In the genomic region with DNA sequence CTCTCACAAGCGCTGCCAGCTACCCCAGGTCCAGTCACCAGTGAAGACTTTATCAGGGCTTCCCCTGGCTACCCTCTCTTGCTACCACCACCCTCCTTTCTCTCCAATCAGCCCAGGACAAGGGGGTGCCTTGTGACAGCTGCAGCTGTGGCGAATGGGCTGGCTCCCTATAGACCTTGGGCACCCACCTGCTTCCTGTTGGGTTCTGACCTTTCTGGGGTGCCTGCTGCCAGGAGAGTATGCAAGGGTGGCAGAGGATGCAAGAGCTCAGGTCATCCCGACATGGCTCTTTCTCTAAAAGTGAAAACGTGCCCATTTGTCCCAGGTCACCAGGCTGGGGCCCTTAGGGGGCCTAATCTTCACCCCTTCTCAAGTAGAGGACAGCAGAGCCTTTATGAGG, we compare ENCODE assay signal across 20 cellular contexts. TPM values are rescaled to one million over a fixed set of nuclear protein-coding genes. Genes with fewer than 3 reads are reported as not detected.
DNase-seq lines count a peak whose midpoint lies in the region; ATAC-seq and TF ChIP-seq lines count a peak whose summit lies in the region.
"Had no signal": no experiment of that assay in that cellular context is flagged by ENCODE, and none has a peak within 500 bp of the region (broad histone marks: within the 10 kb centered on the region; RNA-seq: fewer than 3 reads in every experiment).

No MANE protein-coding gene starts in this region.

- H4K8ac ChIP-seq in mesendoderm (ENCODE audit: low read depth, low read length) (no peak overlapping the region), trophoblast cell (ENCODE audit: low read depth, low read length) (no peak overlapping the region)

- H3K36me3 Mint-ChIP-seq in GM23338 (ENCODE audit: low read depth) (no peaks in the 10 kb centered on the region), brain (no peaks in the 10 kb centered on the region)
- H3K36me3 Mint-ChIP-seq: IgD-negative memory B cell had no signal

- H3K9me3 Mint-ChIP-seq in GM23338 (no peaks in the 10 kb centered on the region; the same call in 2 of the 3 replicates), brain (peaks cover 0 to 4% (median 0%) of the 10 kb centered on the region in 5 experiments)
- H3K9me3 Mint-ChIP-seq: IgD-negative memory B cell had no signal

- H2BK15ac ChIP-seq in mesendoderm (replicated peaks; ENCODE audit: low read depth): no peak overlapping the region

- H3K23ac ChIP-seq in mesendoderm (ENCODE audit: low read length) (no peak overlapping the region), trophoblast cell (ENCODE audit: low read length) (no peak overlapping the region)

- H3K79me1 ChIP-seq in mesendoderm (ENCODE audit: low read length): no peaks in the 10 kb centered on the region
- peaks cover 13% of the 10 kb centered on the region for H3K79me1 ChIP-seq in trophoblast cell (ENCODE audit: low read length)

- no peak overlapping the region for H2AK5ac ChIP-seq in mesendoderm (ENCODE audit: low read length)
- H2AK5ac ChIP-seq in trophoblast cell (ENCODE audit: low read length): no peak overlapping the region

- H3K9me2 ChIP-seq in GM23338 (ENCODE audit: insufficient read depth): no peaks in the 10 kb centered on the region

- H3K4me3 Mint-ChIP-seq in GM23338 (no peak overlapping the region), brain (peak overlapping the region in 2 of 5 experiments; percentile 35 to 51)

- H3K14ac ChIP-seq in trophoblast cell (ENCODE audit: low read length): no peak overlapping the region

- peak overlapping the region; percentile 12 for H4K91ac ChIP-seq in trophoblast cell (ENCODE audit: low read depth, low read length)

- DNase-seq in GM23338 (ENCODE audit: low spot score): no peak
- DNase-seq in mesendoderm: no peak
- no peak for DNase-seq in trophoblast cell
- no peak for DNase-seq in dedifferentiated amniotic fluid mesenchymal stem cell (ENCODE audit: extremely low spot score)
- DNase-seq in T-helper 1 cell: no peak
- DNase-seq: GDM1; GOT3; Kasumi-1; NCI-H1105 treated with DMSO at 0.1 percent for 48 hours; NCI-H187; NCI-H345; NK-92 treated with Interleukin-12 subunit alpha and Interleukin-12 subunit beta, amount 100 ng/mL, for 24 hours; RPMI8226 had no signal

- no peak overlapping the region; the same call in 1 of the 2 replicates for H3K4me3 ChIP-seq in GM23338
- no peak overlapping the region for H3K4me3 ChIP-seq in mesendoderm (ENCODE audit: low read length)
- no peak overlapping the region for H3K4me3 ChIP-seq in trophoblast cell (ENCODE audit: low read depth, low read length)
- H3K4me3 ChIP-seq: GM12878, SJCRH30 had no signal

- peaks cover 3% of the 10 kb centered on the region for H3K9me3 ChIP-seq in trophoblast cell (ENCODE audit: insufficient read depth, low read depth, low read length)
- H3K9me3 ChIP-seq: SJCRH30 had no signal

- H3K4ac ChIP-seq in mesendoderm (ENCODE audit: low read depth, low read length): no peak overlapping the region
- H3K4ac ChIP-seq in trophoblast cell (ENCODE audit: low read depth, low read length): no peak overlapping the region

- H4K20me1 ChIP-seq in GM23338 (replicated peaks; ENCODE audit: insufficient read depth): no peaks in the 10 kb centered on the region

- H3K9ac ChIP-seq in mesendoderm (ENCODE audit: low read length): no peak overlapping the region
- no peak overlapping the region for H3K9ac ChIP-seq in trophoblast cell (ENCODE audit: low read length)

- H2AFZ ChIP-seq in GM23338 (peak overlapping the region; percentile 30; the same call in 1 of the 2 replicates), trophoblast cell (ENCODE audit: insufficient read depth, low read length, poor library complexity) (no peak overlapping the region)

- H3K27ac Mint-ChIP-seq in GM23338: peak overlapping the region; percentile 89; the same call in 1 of the 2 replicates
- H3K27ac Mint-ChIP-seq in brain: peak overlapping the region; percentile 73 to 98 (median 87)

- TF ChIP-seq CTCF in GM23338 (conservative IDR thresholded peaks at IDR 0.05; ENCODE audit: low read depth in 2 of 2) (no peak), brain (conservative IDR thresholded peaks at IDR 0.05) (no peak)

- H4K5ac ChIP-seq in mesendoderm (ENCODE audit: low read length): no peak overlapping the region

- peaks cover 15% of the 10 kb centered on the region for H3K27me3 ChIP-seq in GM23338 (ENCODE audit: insufficient read depth)
- no peaks in the 10 kb centered on the region for H3K27me3 ChIP-seq in mesendoderm (ENCODE audit: insufficient read depth, low read length, poor library complexity)
- no peaks in the 10 kb centered on the region for H3K27me3 ChIP-seq in trophoblast cell (ENCODE audit: insufficient read depth, low read length)

- WGBS in mesendoderm (ENCODE audit: extremely low coverage, insufficient coverage, low lambda C conversion rate): no CpG with 5 or more reads among the region's 4 CpGs
- no CpG with 5 or more reads among the region's 4 CpGs for WGBS in trophoblast cell (ENCODE audit: extremely low coverage, insufficient coverage, insufficient read length)

- H3K27me3 Mint-ChIP-seq in GM23338 (ENCODE audit: insufficient read depth, low read depth, poor library complexity): peaks cover 23% of the 10 kb centered on the region
- peaks cover 6% of the 10 kb centered on the region for H3K27me3 Mint-ChIP-seq in brain

- H2BK120ac ChIP-seq in mesendoderm (ENCODE audit: low read depth, low read length) (no peak overlapping the region), trophoblast cell (ENCODE audit: insufficient read depth, low read length, poor library complexity) (no peak overlapping the region)

- H3K4me1 Mint-ChIP-seq in GM23338 (peaks cover 57% of the 10 kb centered on the region), brain (peaks cover 100% of the 10 kb centered on the region)

- no peak overlapping the region for H2BK12ac ChIP-seq in trophoblast cell (ENCODE audit: low read length)

- H2BK5ac ChIP-seq in mesendoderm (ENCODE audit: low read length) (no peak overlapping the region), trophoblast cell (ENCODE audit: low read depth, low read length, poor library complexity) (no peak overlapping the region)

- H4K12ac ChIP-seq in trophoblast cell (ENCODE audit: low read depth, low read length): no peak overlapping the region

- H3K79me2 ChIP-seq in GM23338 (replicated peaks; ENCODE audit: insufficient read depth) (no peaks in the 10 kb centered on the region), mesendoderm (ENCODE audit: control insufficient read depth, insufficient read depth, low read length) (no peaks in the 10 kb centered on the region), trophoblast cell (ENCODE audit: control insufficient read depth, insufficient read depth, low read length, poor library complexity) (no peaks in the 10 kb centered on the region)

- H3K56ac ChIP-seq in mesendoderm (ENCODE audit: low read length): peak overlapping the region; percentile 27

- H3K18ac ChIP-seq in mesendoderm (ENCODE audit: low read length) (no peak overlapping the region), trophoblast cell (ENCODE audit: low read length) (no peak overlapping the region)

- peak overlapping the region; percentile 65; the same call in 1 of the 2 replicates for H3K27ac ChIP-seq in GM23338 (ENCODE audit: low read depth)
- H3K27ac ChIP-seq in mesendoderm (ENCODE audit: low read depth, low read length): no peak overlapping the region
- no peak overlapping the region for H3K27ac ChIP-seq in trophoblast cell (ENCODE audit: low read depth, low read length)
- H3K27ac ChIP-seq: C4-2B, SJCRH30 had no signal

- H3F3A ChIP-seq in GM23338 (replicated peaks; ENCODE audit: low read depth): peaks cover 19% of the 10 kb centered on the region

- H3K36me3 ChIP-seq in GM23338 (ENCODE audit: insufficient read depth) (no peaks in the 10 kb centered on the region), mesendoderm (ENCODE audit: control insufficient read depth, insufficient read depth, low read length) (no peaks in the 10 kb centered on the region), trophoblast cell (ENCODE audit: control insufficient read depth in 1 of 2, insufficient read depth in 2 of 2, low read length in 2 of 2) (no peaks in the 10 kb centered on the region)
- H3K36me3 ChIP-seq: SJCRH30 had no signal

- ATAC-seq in GM23338 (no peak), HG03442 (IDR thresholded peaks at IDR 0.05; ENCODE audit: unreplicated experiment) (no peak), HG02678 (IDR thresholded peaks at IDR 0.05; ENCODE audit: unreplicated experiment) (no peak)
- ATAC-seq: GM12878 had no signal

- H3K4me1 ChIP-seq in GM23338 (ENCODE audit: insufficient read depth) (peaks cover 74% of the 10 kb centered on the region), mesendoderm (ENCODE audit: control insufficient read depth, low read depth, low read length) (peaks cover 7% of the 10 kb centered on the region), trophoblast cell (ENCODE audit: control insufficient read depth in 1 of 2, insufficient read depth in 2 of 2, low read length in 2 of 2) (peaks cover 5 to 28% of the 10 kb centered on the region in 2 experiments)

- H3K4me2 ChIP-seq in GM23338 (peak overlapping the region; percentile 55), mesendoderm (ENCODE audit: low read length) (no peak overlapping the region), trophoblast cell (ENCODE audit: low read length) (no peak overlapping the region)

TF ChIP-seq in GM23338, 12 proteins besides CTCF, POLR2A, EP300 and RAD21 (continues in another document):
- TF ChIP-seq STAT1 (IDR thresholded peaks at IDR 0.05; ENCODE audit: unreplicated experiment): no peak
- TF ChIP-seq POLR2AphosphoS5 (IDR thresholded peaks at IDR 0.05; ENCODE audit: low read depth): no peak
- TF ChIP-seq CREB1 (CRISPR knock-in tag; IDR thresholded peaks at IDR 0.05; ENCODE audit: low read depth): no peak
- TF ChIP-seq ZNF331 (CRISPR knock-in tag; IDR thresholded peaks at IDR 0.05; ENCODE audit: low read depth): no peak
- no peak for TF ChIP-seq EZH2phosphoT487 (IDR thresholded peaks at IDR 0.05; ENCODE audit: unreplicated experiment)

RNA-seq across cellular contexts. Expression of gene KLHDC8A, which starts 6.6 kb away (rescaled TPM):
- 2.4 and 2.8 TPM in 2 replicates for total RNA-seq in GM23338 (2014; rRNA removed; shearing (Covaris generic))
- polyA plus RNA-seq in GM23338 (2016; fragmentation: Nextera tagmentation; extraction: Ambion mirVana) (1.3 and 1.7 TPM in 2 replicates), brain (ENCODE audit: insufficient read depth, low read depth, low replicate concordance) (11.4 TPM)
- 0.62 TPM for polyA plus RNA-seq in mesendoderm (2013, experiment 1 of 2)
- 0.56 TPM for polyA plus RNA-seq in mesendoderm (2013, experiment 2 of 2)
- 3.6 TPM in 2 replicates for polyA plus RNA-seq in trophoblast cell (2013)
- total RNA-seq: GM12878, SJCRH30 had no signal
- polyA plus RNA-seq: GM12878 had no signal

RNA-seq across cellular contexts. Expression of gene NUAK2, which starts 28.6 kb away (rescaled TPM):
- 10.4 and 15.3 TPM in 2 replicates for total RNA-seq in GM23338 (2014; rRNA removed; shearing (Covaris generic))
- polyA plus RNA-seq in GM23338 (2016; fragmentation: Nextera tagmentation; extraction: Ambion mirVana) (7.7 and 7.8 TPM in 2 replicates), brain (ENCODE audit: insufficient read depth, low read depth, low replicate concordance) (14.4 TPM)
- 11.0 TPM for polyA plus RNA-seq in mesendoderm (2013, experiment 1 of 2)
- 11.3 TPM for polyA plus RNA-seq in mesendoderm (2013, experiment 2 of 2)
- polyA plus RNA-seq in trophoblast cell (2013): 20.4 and 22.1 TPM in 2 replicates
